In the genomic region with DNA sequence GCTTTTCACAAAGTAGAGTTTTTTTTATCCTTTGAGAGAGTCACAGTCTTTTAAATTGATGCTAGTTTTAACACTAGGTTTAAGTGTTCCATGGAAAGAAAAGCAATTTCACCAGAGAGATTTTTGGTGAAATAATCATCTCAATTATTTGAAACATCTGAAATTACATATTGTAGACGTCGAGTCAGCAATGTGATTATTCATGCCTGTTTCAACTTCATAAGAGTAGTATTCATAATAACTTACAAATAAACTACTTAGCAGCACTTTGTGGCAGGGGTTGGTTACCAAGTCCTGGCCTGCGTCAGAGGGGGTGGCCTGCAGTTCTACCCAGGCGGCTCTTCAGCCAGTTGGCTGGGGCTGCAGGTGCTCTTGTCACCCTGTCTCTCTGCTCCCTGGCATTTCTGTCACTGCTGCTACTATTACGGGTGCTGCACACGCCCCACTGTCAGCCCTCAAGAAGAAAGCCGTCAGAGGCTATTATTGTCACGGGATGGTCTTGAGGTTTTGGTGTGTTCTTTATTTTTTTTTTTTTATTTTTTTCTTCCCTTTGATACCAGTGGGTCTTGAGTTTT, we compare ENCODE assay signal across 1 cellular context.
TF ChIP-seq lines count a peak whose summit lies in the region.

No MANE protein-coding gene starts in this region.

TF ChIP-seq in GM23338, 12 proteins besides CTCF, POLR2A, EP300 and RAD21 (continued from another document):
- no peak for TF ChIP-seq ZNF462 (CRISPR knock-in tag; IDR thresholded peaks at IDR 0.05)
- no peak for TF ChIP-seq ZNF331 (CRISPR knock-in tag; IDR thresholded peaks at IDR 0.05; ENCODE audit: low read depth)
- TF ChIP-seq JUNB (IDR thresholded peaks at IDR 0.05; ENCODE audit: unreplicated experiment), result no peak
- TF ChIP-seq, protein P1, sequence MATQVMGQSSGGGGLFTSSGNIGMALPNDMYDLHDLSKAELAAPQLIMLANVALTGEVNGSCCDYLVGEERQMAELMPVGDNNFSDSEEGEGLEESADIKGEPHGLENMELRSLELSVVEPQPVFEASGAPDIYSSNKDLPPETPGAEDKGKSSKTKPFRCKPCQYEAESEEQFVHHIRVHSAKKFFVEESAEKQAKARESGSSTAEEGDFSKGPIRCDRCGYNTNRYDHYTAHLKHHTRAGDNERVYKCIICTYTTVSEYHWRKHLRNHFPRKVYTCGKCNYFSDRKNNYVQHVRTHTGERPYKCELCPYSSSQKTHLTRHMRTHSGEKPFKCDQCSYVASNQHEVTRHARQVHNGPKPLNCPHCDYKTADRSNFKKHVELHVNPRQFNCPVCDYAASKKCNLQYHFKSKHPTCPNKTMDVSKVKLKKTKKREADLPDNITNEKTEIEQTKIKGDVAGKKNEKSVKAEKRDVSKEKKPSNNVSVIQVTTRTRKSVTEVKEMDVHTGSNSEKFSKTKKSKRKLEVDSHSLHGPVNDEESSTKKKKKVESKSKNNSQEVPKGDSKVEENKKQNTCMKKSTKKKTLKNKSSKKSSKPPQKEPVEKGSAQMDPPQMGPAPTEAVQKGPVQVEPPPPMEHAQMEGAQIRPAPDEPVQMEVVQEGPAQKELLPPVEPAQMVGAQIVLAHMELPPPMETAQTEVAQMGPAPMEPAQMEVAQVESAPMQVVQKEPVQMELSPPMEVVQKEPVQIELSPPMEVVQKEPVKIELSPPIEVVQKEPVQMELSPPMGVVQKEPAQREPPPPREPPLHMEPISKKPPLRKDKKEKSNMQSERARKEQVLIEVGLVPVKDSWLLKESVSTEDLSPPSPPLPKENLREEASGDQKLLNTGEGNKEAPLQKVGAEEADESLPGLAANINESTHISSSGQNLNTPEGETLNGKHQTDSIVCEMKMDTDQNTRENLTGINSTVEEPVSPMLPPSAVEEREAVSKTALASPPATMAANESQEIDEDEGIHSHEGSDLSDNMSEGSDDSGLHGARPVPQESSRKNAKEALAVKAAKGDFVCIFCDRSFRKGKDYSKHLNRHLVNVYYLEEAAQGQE (IDR thresholded peaks at IDR 0.05; ENCODE audit: unreplicated experiment), result no peak
- no peak for TF ChIP-seq EZH2phosphoT487 (IDR thresholded peaks at IDR 0.05; ENCODE audit: unreplicated experiment)
